In the genomic region with DNA sequence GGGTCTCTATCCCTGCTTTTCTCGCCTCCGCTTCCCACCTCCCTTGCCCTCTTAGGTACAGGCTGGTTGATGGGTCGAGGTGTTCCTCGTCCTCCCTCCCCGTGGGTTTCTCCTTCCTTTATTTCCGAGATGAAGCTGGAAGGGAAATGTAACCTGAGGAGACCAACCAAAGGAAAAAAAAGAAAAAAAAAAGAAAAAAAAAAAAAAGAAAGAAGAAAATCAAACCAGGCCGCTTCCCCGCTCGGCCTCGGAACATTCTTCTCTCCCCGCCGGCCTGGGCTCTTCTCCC, we compare ENCODE assay signal across 6 cellular contexts. TPM values are rescaled to one million over a fixed set of nuclear protein-coding genes. Genes with fewer than 3 reads are reported as not detected.
DNase-seq lines count a peak whose midpoint lies in the region; TF ChIP-seq lines count a peak whose summit lies in the region.

No MANE protein-coding gene starts in this region.

- no peak overlapping the region for H3K9ac ChIP-seq in H9 (ENCODE audit: extremely low read depth, insufficient read length, low read length)

- H3K18ac ChIP-seq in H9 (ENCODE audit: insufficient read length, low read depth, low read length) = no peak overlapping the region

- H3K79me1 ChIP-seq in H9 (ENCODE audit: insufficient read depth, low read depth, low read length, poor library complexity, severe bottlenecking) = no peaks in the 10 kb centered on the region

- no peak for DNase-seq in H9
- DNase-seq in MCF 10A (ENCODE audit: unreplicated experiment) = no peak
- DNase-seq in osteoblast (ENCODE audit: insufficient read length, low spot score, missing footprints) = no peak
- no peak for DNase-seq in SW 1271 (lab: John Stamatoyannopoulos, UW)
- DNase-seq in NCI-H1417 treated with DMSO at 0.1 percent for 48 hours (lab: John Stamatoyannopoulos, UW) = no peak
- no peak for DNase-seq in effector CD4-positive, alpha-beta T cell

- intact Hi-C loops in MCF 10A (cut with micrococcal nuclease) = no loop called here

- H3K4me1 Mint-ChIP-seq in H9 = peaks cover 16 to 17% of the 10 kb centered on the region in 2 experiments
- H3K4me1 Mint-ChIP-seq in MCF 10A (ENCODE audit: insufficient read depth, unreplicated experiment) = peaks cover 24% of the 10 kb centered on the region

- H3K27me3 Mint-ChIP-seq in H9 (ENCODE audit: low read depth) = peaks cover 34% of the 10 kb centered on the region
- no peaks in the 10 kb centered on the region for H3K27me3 Mint-ChIP-seq in MCF 10A (ENCODE audit: insufficient read depth, unreplicated experiment)

- H2AK5ac ChIP-seq in H9 (ENCODE audit: insufficient read length, low read length) = no peak overlapping the region

- H2BK120ac ChIP-seq in H9 (ENCODE audit: low read depth, low read length, poor library complexity, severe bottlenecking) = no peak overlapping the region

- H2BK12ac ChIP-seq in H9 (ENCODE audit: insufficient read length, low read depth, low read length) = no peak overlapping the region

- peak overlapping the region; percentile 77 to 93 for H3K4me3 Mint-ChIP-seq in H9
- peak overlapping the region; percentile 75 for H3K4me3 Mint-ChIP-seq in MCF 10A (ENCODE audit: unreplicated experiment)

- no CpG with 5 or more reads among the region's 12 CpGs for WGBS in H9 (ENCODE audit: extremely low coverage, insufficient read length, low lambda C conversion rate)

- no peak overlapping the region for H2BK20ac ChIP-seq in H9 (ENCODE audit: low read depth, low read length, poor library complexity, severe bottlenecking)

- no peaks in the 10 kb centered on the region; the same call in 1 of the 2 replicates for H3K27me3 ChIP-seq in H9 (ENCODE audit: insufficient read depth, low read length)
- no peaks in the 10 kb centered on the region for H3K27me3 ChIP-seq in osteoblast (ENCODE audit: insufficient read depth, low read length)

- H3K4me3 ChIP-seq in osteoblast (ENCODE audit: insufficient read depth, low read length) = peak overlapping the region; percentile 90

- H4K5ac ChIP-seq in H9 (ENCODE audit: insufficient read length, low read depth, low read length) = no peak overlapping the region

- no peak overlapping the region for H4K91ac ChIP-seq in H9 (ENCODE audit: insufficient read length, low read depth, low read length)

- H3K27ac Mint-ChIP-seq in H9 (no peak overlapping the region), MCF 10A (ENCODE audit: low read depth, unreplicated experiment) (peak overlapping the region; percentile 96)

- H3K56ac ChIP-seq in H9 (ENCODE audit: insufficient read length, low read depth, low read length) = no peak overlapping the region

- H4K20me1 ChIP-seq in H9 (ENCODE audit: control insufficient read depth, insufficient read depth, insufficient read length) (no peaks in the 10 kb centered on the region), osteoblast (ENCODE audit: insufficient read depth, low read length) (peaks cover 15% of the 10 kb centered on the region)

- H3K79me2 ChIP-seq in H9 (ENCODE audit: insufficient read depth, low read length) = no peaks in the 10 kb centered on the region
- H3K79me2 ChIP-seq in osteoblast (ENCODE audit: insufficient read depth, low read length) = peaks cover 31% of the 10 kb centered on the region

- CTCF ChIA-PET in MCF 10A (lab: Yijun Ruan, JAX) = interaction anchor here (0.6 to 2.3 kb wide), 20 partner anchors 8 to 735 kb away, joined by 3 to 42 read pairs (median 4); a partner anchor contains a TSS

- H2AFZ ChIP-seq in H9 (ENCODE audit: low read length) (no peak overlapping the region), osteoblast (ENCODE audit: low read length) (no peak overlapping the region)

- peak overlapping the region; percentile 69 for H3K4me2 ChIP-seq in H9 (ENCODE audit: insufficient read depth, insufficient read length, low read length)
- H3K4me2 ChIP-seq in osteoblast (ENCODE audit: insufficient read depth, low read length) = peak overlapping the region; percentile 95

- H3T11ph ChIP-seq in H9 (ENCODE audit: low read length) = no peak overlapping the region

- no peak overlapping the region for H3K27ac ChIP-seq in H9 (ENCODE audit: insufficient read length, low read depth, low read length)
- H3K27ac ChIP-seq in osteoblast (ENCODE audit: low read depth, low read length) = peak overlapping the region; percentile 99

- POLR2A ChIA-PET in MCF 10A (lab: Yijun Ruan, JAX) = interaction anchor here (0.7 to 2.0 kb wide), 9 partner anchors 9 to 70 kb away, joined by 3 to 26 read pairs (median 5); a partner anchor contains a TSS

- no peak overlapping the region for H2BK15ac ChIP-seq in H9 (ENCODE audit: low read depth, low read length)

- peaks cover 17% of the 10 kb centered on the region for H3K36me3 ChIP-seq in osteoblast (ENCODE audit: insufficient read depth, low read length)

- H3K9me3 ChIP-seq in H9 (ENCODE audit: control insufficient read depth, low read depth, low read length) (no peaks in the 10 kb centered on the region), osteoblast (ENCODE audit: low read depth, low read length) (no peaks in the 10 kb centered on the region)

- BruUV-seq in MCF 10A (replicated peaks; lab: Mats Ljungman, UMichigan) = TSS peak; percentile 66

- peaks cover 19% of the 10 kb centered on the region for H3K23me2 ChIP-seq in H9 (ENCODE audit: insufficient read length, low read depth, low read length, poor library complexity, severe bottlenecking)

- peaks cover 0 to 3% (median 0%) of the 10 kb centered on the region in 3 experiments; a peak in 1 of 7 replicates for H3K36me3 Mint-ChIP-seq in H9 (ENCODE audit: insufficient read depth in 1 of 3, low read depth in 3 of 3)
- H3K36me3 Mint-ChIP-seq in MCF 10A (ENCODE audit: insufficient read depth, unreplicated experiment) = peaks cover 7% of the 10 kb centered on the region

- TF ChIP-seq CTCF in H9 (conservative IDR thresholded peaks at IDR 0.05) = no peak
- no peak for TF ChIP-seq CTCF in MCF 10A (IDR thresholded peaks at IDR 0.05; ENCODE audit: unreplicated experiment)
- TF ChIP-seq CTCF in osteoblast (IDR thresholded peaks at IDR 0.05; ENCODE audit: extremely low read depth, low read depth, low read length) = no peak

- H3K14ac ChIP-seq in H9 (ENCODE audit: insufficient read depth, low read length) = no peak overlapping the region

- H3K23ac ChIP-seq in H9 (ENCODE audit: insufficient read length, low read depth, low read length) = no peak overlapping the region

- no peak overlapping the region for H4K8ac ChIP-seq in H9 (replicated peaks; ENCODE audit: insufficient read length, low read depth, low read length)

- no peak overlapping the region for H2BK5ac ChIP-seq in H9 (ENCODE audit: insufficient read length, low read length)

- H3K4me1 ChIP-seq in H9 (ENCODE audit: insufficient read depth, low read length) (no peaks in the 10 kb centered on the region; the same call in 1 of the 2 replicates), osteoblast (ENCODE audit: insufficient read depth, low read length) (peaks cover 70% of the 10 kb centered on the region)

- no peak overlapping the region for H3K4ac ChIP-seq in H9 (ENCODE audit: low read depth, low read length)

- H3K9me3 Mint-ChIP-seq in H9 (no peaks in the 10 kb centered on the region), MCF 10A (ENCODE audit: unreplicated experiment) (no peaks in the 10 kb centered on the region)

RNA-seq across cellular contexts. Expression of a gene that starts 1.7 kb away (rescaled TPM):
- total RNA-seq in H9 (2021) = 43.0 and 46.4 TPM in 2 replicates
- 0.23 and 1.7 TPM in 2 replicates for total RNA-seq in MCF 10A (2022)
- total RNA-seq in osteoblast = 101 and 107 TPM in 2 replicates

RNA-seq across cellular contexts. Expression of a gene that starts 26.5 kb away (rescaled TPM):
- total RNA-seq in H9 (2021) = 0.35 TPM in 1 of 2 replicates, not detected in the other
- not detected in 2 replicates for total RNA-seq in MCF 10A (2022)
- 9.1 and 11.9 TPM in 2 replicates for total RNA-seq in osteoblast

RNA-seq across cellular contexts. Expression of a gene that starts 31.4 kb away (rescaled TPM):
- 0.09 and 0.53 TPM in 2 replicates for total RNA-seq in H9 (2021)
- total RNA-seq in MCF 10A (2022) = not detected in 2 replicates
- 17.7 and 18.8 TPM in 2 replicates for total RNA-seq in osteoblast

RNA-seq across cellular contexts. Expression of a gene that starts 32.5 kb away (rescaled TPM):
- total RNA-seq in H9 (2021) (18.1 and 18.7 TPM in 2 replicates), MCF 10A (2022) (not detected in 2 replicates), osteoblast (7.2 and 9.1 TPM in 2 replicates)

RNA-seq across cellular contexts. Expression of a gene that starts 55.0 kb away (rescaled TPM):
- total RNA-seq in H9 (2021) = 8.9 and 9.2 TPM in 2 replicates
- total RNA-seq in MCF 10A (2022) = 15.8 and 19.9 TPM in 2 replicates
- total RNA-seq in osteoblast = 1.2 and 1.8 TPM in 2 replicates

Comparison
In these comparisons a context has a peak if more than half of its experiments do, and no peak if none do; other contexts are left out.
1. RNA of a gene that starts 1.7 kb away (total RNA-seq): 101 to 107 TPM in osteoblast and 43.0 to 46.4 TPM in H9; 0.23 to 1.7 TPM in MCF 10A; every median in the first group is over 10 times any median in the second.
2. RNA of a gene that starts 31.4 kb away (total RNA-seq): 17.7 to 18.8 TPM in osteoblast; 0.09 to 0.53 TPM in H9 and not detected in MCF 10A; every median in the first group is over 10 times any median in the second.